In the genomic region with DNA sequence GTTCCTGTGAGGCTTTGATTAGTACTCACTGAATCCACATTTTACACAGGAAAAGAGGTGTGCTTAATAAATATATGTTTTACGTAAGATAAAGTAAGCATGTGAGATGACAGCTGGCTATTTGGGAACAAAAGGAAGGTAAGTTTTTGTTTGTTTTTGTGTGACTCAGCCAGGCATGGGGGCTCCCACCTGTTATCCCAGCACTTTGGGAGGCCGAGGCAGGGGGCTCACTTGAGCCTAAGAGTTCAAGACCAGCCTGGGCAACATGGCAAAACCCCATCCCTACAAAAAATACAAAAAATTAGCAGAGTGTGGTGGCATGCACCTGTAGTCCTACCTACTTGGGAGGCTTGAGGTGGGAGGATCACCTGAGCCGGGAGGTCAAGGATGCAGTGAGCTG, we compare ENCODE assay signal across 18 cellular contexts. TPM values are rescaled to one million over a fixed set of nuclear protein-coding genes. Genes with fewer than 3 reads are reported as not detected.
DNase-seq lines count a peak whose midpoint lies in the region.
"Had no signal": no experiment of that assay in that cellular context is flagged by ENCODE, and none has a peak within 500 bp of the region (broad histone marks: within the 10 kb centered on the region; RNA-seq: fewer than 3 reads in every experiment).

No MANE protein-coding gene starts in this region.

- DNase-seq in activated naive CD4-positive, alpha-beta T cell treated with anti-CD3 and anti-CD28 coated beads for 36 hours, result no peak
- peak; percentile 75 for DNase-seq in DMS53 (lab: John Stamatoyannopoulos, UW)
- peak; percentile 76 for DNase-seq in NCI-H69 (lab: John Stamatoyannopoulos, UW)
- no peak for DNase-seq in GDM1 (lab: John Stamatoyannopoulos, UW)
- no peak for DNase-seq in T-helper 2 cell treated with Interferon-gamma antibody and Interleukin-4, amounts not matched to agents 5 μg/mL and 100 μg/mL, for 36 hours (ENCODE audit: low spot score)
- DNase-seq: 8988T; ACHN; AML-193; BE2C; CD4-positive, alpha-beta T cell; CD8-positive, alpha-beta memory T cell; DMS 273 treated with DMSO at 0.1 percent for 48 hours; DND-41; H9 had no signal

- CTCF ChIA-PET in activated naive CD4-positive, alpha-beta T cell treated with anti-CD3 and anti-CD28 coated beads for 36 hours (lab: Charles Lee), result interaction anchor here (1.3 kb wide), 1 partner anchor 72 kb away, joined by 4 read pairs; no protein-coding TSS in a partner anchor

- no peaks in the 10 kb centered on the region for H3K9me3 Mint-ChIP-seq in activated naive CD4-positive, alpha-beta T cell treated with anti-CD3 and anti-CD28 coated beads, Interleukin-2, amount 50 U/mL, for 24 hours
- no peaks in the 10 kb centered on the region for H3K9me3 Mint-ChIP-seq in activated naive CD4-positive, alpha-beta T cell treated with anti-CD3 and anti-CD28 coated beads for 36 hours
- H3K9me3 Mint-ChIP-seq in T-helper 2 cell treated with Interferon-gamma antibody and Interleukin-4, amounts not matched to agents 5 μg/mL and 100 μg/mL, for 36 hours, result no peaks in the 10 kb centered on the region
- H3K9me3 Mint-ChIP-seq: CD4-positive, alpha-beta T cell; CD8-positive, alpha-beta memory T cell; GM23338 had no signal

- no peak overlapping the region for H3K4me3 Mint-ChIP-seq in activated naive CD4-positive, alpha-beta T cell treated with anti-CD3 and anti-CD28 coated beads, Interleukin-2, amount 50 U/mL, for 24 hours
- no peak overlapping the region for H3K4me3 Mint-ChIP-seq in activated naive CD4-positive, alpha-beta T cell treated with anti-CD3 and anti-CD28 coated beads for 36 hours
- no peak overlapping the region for H3K4me3 Mint-ChIP-seq in T-helper 2 cell treated with Interferon-gamma antibody and Interleukin-4, amounts not matched to agents 5 μg/mL and 100 μg/mL, for 36 hours
- H3K4me3 Mint-ChIP-seq: CD14-positive monocyte; CD4-positive, alpha-beta T cell; CD8-positive, alpha-beta memory T cell; GM23338; H9 had no signal

- no peaks in the 10 kb centered on the region for H3K36me3 Mint-ChIP-seq in activated naive CD4-positive, alpha-beta T cell treated with anti-CD3 and anti-CD28 coated beads, Interleukin-2, amount 50 U/mL, for 24 hours
- no peaks in the 10 kb centered on the region for H3K36me3 Mint-ChIP-seq in activated naive CD4-positive, alpha-beta T cell treated with anti-CD3 and anti-CD28 coated beads for 36 hours (ENCODE audit: low read depth)
- no peaks in the 10 kb centered on the region for H3K36me3 Mint-ChIP-seq in T-helper 2 cell treated with Interferon-gamma antibody and Interleukin-4, amounts not matched to agents 5 μg/mL and 100 μg/mL, for 36 hours (ENCODE audit: low read depth)
- H3K36me3 Mint-ChIP-seq: CD14-positive monocyte; CD8-positive, alpha-beta memory T cell had no signal

- H3K4me1 Mint-ChIP-seq in activated naive CD4-positive, alpha-beta T cell treated with anti-CD3 and anti-CD28 coated beads, Interleukin-2, amount 50 U/mL, for 24 hours, result no peaks in the 10 kb centered on the region
- H3K4me1 Mint-ChIP-seq in activated naive CD4-positive, alpha-beta T cell treated with anti-CD3 and anti-CD28 coated beads for 36 hours (ENCODE audit: low read depth), result no peaks in the 10 kb centered on the region
- H3K4me1 Mint-ChIP-seq in T-helper 2 cell treated with Interferon-gamma antibody and Interleukin-4, amounts not matched to agents 5 μg/mL and 100 μg/mL, for 36 hours (ENCODE audit: low read depth), result no peaks in the 10 kb centered on the region

- H3K27ac Mint-ChIP-seq in activated naive CD4-positive, alpha-beta T cell treated with anti-CD3 and anti-CD28 coated beads, Interleukin-2, amount 50 U/mL, for 24 hours, result peak overlapping the region; percentile 43
- no peak overlapping the region for H3K27ac Mint-ChIP-seq in activated naive CD4-positive, alpha-beta T cell treated with anti-CD3 and anti-CD28 coated beads for 36 hours
- no peak overlapping the region for H3K27ac Mint-ChIP-seq in T-helper 2 cell treated with Interferon-gamma antibody and Interleukin-4, amounts not matched to agents 5 μg/mL and 100 μg/mL, for 36 hours
- H3K27ac Mint-ChIP-seq: CD4-positive, alpha-beta T cell; CD8-positive, alpha-beta memory T cell; GM23338; H9 had no signal

- H3K27me3 Mint-ChIP-seq in activated naive CD4-positive, alpha-beta T cell treated with anti-CD3 and anti-CD28 coated beads, Interleukin-2, amount 50 U/mL, for 24 hours, result no peaks in the 10 kb centered on the region
- no peaks in the 10 kb centered on the region for H3K27me3 Mint-ChIP-seq in activated naive CD4-positive, alpha-beta T cell treated with anti-CD3 and anti-CD28 coated beads for 36 hours (ENCODE audit: low read depth)
- H3K27me3 Mint-ChIP-seq in T-helper 2 cell treated with Interferon-gamma antibody and Interleukin-4, amounts not matched to agents 5 μg/mL and 100 μg/mL, for 36 hours (ENCODE audit: low read depth), result peaks cover 13% of the 10 kb centered on the region
- H3K27me3 Mint-ChIP-seq: CD4-positive, alpha-beta T cell had no signal

- intact Hi-C loops in activated naive CD4-positive, alpha-beta T cell treated with anti-CD3 and anti-CD28 coated beads for 36 hours (cut with micrococcal nuclease), result no loop called here

RNA-seq across cellular contexts. Expression of a gene that starts 17.9 kb away (rescaled TPM):
- not detected for total RNA-seq in activated naive CD4-positive, alpha-beta T cell treated with anti-CD3 and anti-CD28 coated beads for 36 hours
- total RNA-seq: CD4-positive, alpha-beta T cell; CD8-positive, alpha-beta memory T cell; GM23338; H4 had no signal

RNA-seq across cellular contexts. Expression of a gene that starts 23.5 kb away (rescaled TPM):
- total RNA-seq in activated naive CD4-positive, alpha-beta T cell treated with anti-CD3 and anti-CD28 coated beads for 36 hours, result not detected
- total RNA-seq: CD4-positive, alpha-beta T cell; CD8-positive, alpha-beta memory T cell; H4 had no signal

RNA-seq across cellular contexts. Expression of a gene that starts 46.7 kb away (rescaled TPM):
- not detected for total RNA-seq in activated naive CD4-positive, alpha-beta T cell treated with anti-CD3 and anti-CD28 coated beads for 36 hours
- total RNA-seq: CD4-positive, alpha-beta T cell had no signal

RNA-seq across cellular contexts. Expression of a gene that starts 59.2 kb away (rescaled TPM):
- not detected for total RNA-seq in activated naive CD4-positive, alpha-beta T cell treated with anti-CD3 and anti-CD28 coated beads for 36 hours
- total RNA-seq: H4 had no signal

Comparison
In these comparisons a context has a peak if more than half of its experiments do, and no peak if none do; other contexts are left out.
1. DNase-seq: peak in DMS53 (single experiment) and NCI-H69 (single experiment); none in activated naive CD4-positive, alpha-beta T cell treated with anti-CD3 and anti-CD28 coated beads for 36 hours (single experiment), GDM1 (single experiment) and T-helper 2 cell treated with Interferon-gamma antibody and Interleukin-4, amounts not matched to agents 5 μg/mL and 100 μg/mL, for 36 hours (single experiment).